In the genomic region with DNA sequence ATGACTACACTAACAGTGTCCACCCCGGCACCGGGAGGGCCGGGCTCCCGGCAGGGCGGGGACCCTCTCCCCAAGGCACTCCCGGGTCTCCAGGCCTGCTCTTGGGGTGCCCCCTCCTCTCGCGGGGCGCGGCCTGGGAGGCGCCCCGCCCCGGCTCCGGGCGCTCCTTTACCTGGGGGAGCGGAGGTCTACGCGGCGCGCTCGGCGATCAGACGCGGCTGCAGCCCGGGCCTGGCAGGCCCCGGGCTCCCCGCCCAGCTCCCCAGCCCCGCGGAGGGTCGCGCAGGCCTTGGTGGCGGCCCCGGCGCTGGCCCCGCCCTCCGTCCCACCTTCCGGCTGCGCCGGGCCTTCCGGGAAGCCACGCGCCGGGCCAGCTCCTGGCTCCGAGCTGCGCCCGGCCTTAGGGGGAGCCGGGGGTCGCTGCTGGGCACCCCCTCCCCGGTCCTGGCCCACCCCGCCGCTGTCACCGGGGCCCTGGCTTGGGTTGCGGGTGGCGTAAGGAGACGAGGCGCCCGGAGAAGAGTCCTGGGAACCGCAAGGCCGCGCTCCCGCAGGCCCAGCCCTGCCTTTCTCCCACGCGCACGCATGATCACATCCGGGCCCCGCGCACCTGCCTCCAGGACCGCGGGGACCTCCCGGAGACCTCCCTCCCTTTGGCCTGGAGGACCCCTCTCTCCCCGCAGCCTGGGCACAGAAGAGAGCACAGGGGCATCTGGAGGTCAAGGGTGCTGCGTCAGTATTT, we compare ENCODE assay signal across 8 cellular contexts. TPM values are rescaled to one million over a fixed set of nuclear protein-coding genes. Genes with fewer than 3 reads are reported as not detected.
DNase-seq lines count a peak whose midpoint lies in the region; ATAC-seq and TF ChIP-seq lines count a peak whose summit lies in the region.

Gene C19orf12 (minus strand): TSS at position 309 of the 742 bp plus-strand sequence. CDS start 6,848 bp downstream, outside the sequence.

- no peak for TF ChIP-seq CTCF in CD8-positive, alpha-beta T cell (IDR thresholded peaks at IDR 0.05)
- peak in 1 of 6 experiments; percentile 3 for TF ChIP-seq CTCF in thyroid gland (IDR thresholded peaks at IDR 0.05)

- H3K14ac ChIP-seq in neuronal stem cell (ENCODE audit: low read length), result peak within 1 kb of the TSS; percentile 84

- peak within 1 kb of the TSS; percentile 44 for H2BK120ac ChIP-seq in neuronal stem cell (ENCODE audit: low read depth, low read length)

- peak within 1 kb of the TSS; percentile 96 for H4K8ac ChIP-seq in neuronal stem cell (ENCODE audit: low read depth, low read length)

- H3K4me2 ChIP-seq in neuronal stem cell (ENCODE audit: insufficient read depth, low read length, poor library complexity, severe bottlenecking), result peak within 1 kb of the TSS; percentile 81

- H3K27me3 Mint-ChIP-seq in CD8-positive, alpha-beta T cell (ENCODE audit: low read depth), result no peaks in the 10 kb centered on the region

- H3K23ac ChIP-seq in neuronal stem cell (ENCODE audit: low read depth, low read length, poor library complexity), result peak within 1 kb of the TSS; percentile 95

- peak within 1 kb of the TSS; percentile 99 for H3K27ac ChIP-seq in CD8-positive, alpha-beta T cell (ENCODE audit: low read depth, low read length)
- H3K27ac ChIP-seq in neuronal stem cell (replicated peaks; ENCODE audit: low read length) (no peak within 1 kb of the TSS), thyroid gland (peak within 1 kb of the TSS; percentile 84 to 91 (median 85))

- no peaks in the 10 kb centered on the region for H3K9me3 ChIP-seq in CD8-positive, alpha-beta T cell (ENCODE audit: low read length)
- H3K9me3 ChIP-seq in neuronal stem cell (replicated peaks in 1 of 2; ENCODE audit: control insufficient read depth in 2 of 2, insufficient read depth in 1 of 2, low read depth in 1 of 2, low read length in 2 of 2) (no peaks in the 10 kb centered on the region), thyroid gland (no peaks in the 10 kb centered on the region)

- CTCF ChIA-PET in CD8-positive, alpha-beta T cell (lab: Charles Lee), result interaction anchor here (1.2 to 19.9 kb wide), 13 partner anchors 10 to 107 kb away, joined by 3 to 371 read pairs (median 21); partner anchors contain the start of genes PLEKHF1 and POP4

- POLR2A ChIA-PET in CD8-positive, alpha-beta T cell (lab: Charles Lee), result interaction anchor here (1.0 to 6.8 kb wide), 11 partner anchors 9 to 130 kb away, joined by 3 to 88 read pairs (median 6); partner anchors contain the start of genes PLEKHF1 and POP4

- peak; percentile 34 to 82 for TF ChIP-seq POLR2A in thyroid gland (IDR thresholded peaks at IDR 0.05)

- H2BK12ac ChIP-seq in neuronal stem cell (ENCODE audit: low read length), result peak within 1 kb of the TSS; percentile 58

- no peaks in the 10 kb centered on the region for H3K36me3 ChIP-seq in CD8-positive, alpha-beta T cell (ENCODE audit: insufficient read depth, low read length)
- H3K36me3 ChIP-seq in neuronal stem cell (replicated peaks in 1 of 2; ENCODE audit: control insufficient read depth in 2 of 2, insufficient read depth in 2 of 2, low read length in 2 of 2) (peaks cover 2 to 6% of the 10 kb centered on the region in 2 donors), thyroid gland (no peaks in the 10 kb centered on the region)

- intact Hi-C loops in CD8-positive, alpha-beta T cell (cut with DNase I, micrococcal nuclease), result loop anchor here (1.0 to 10.0 kb wide), 5 partner anchors 42 to 503 kb away; partner anchors contain the start of genes UQCRFS1 (in 2 of the 2) and URI1 (in 1 of the 2)
- intact Hi-C loops in thyroid gland (cut with DNase I), result loop anchor here (5.0 to 10.0 kb wide), 2 partner anchors 50 to 103 kb away; partner anchors contain the start of gene PLEKHF1

- peak within 1 kb of the TSS; percentile 86 for H3K4me3 Mint-ChIP-seq in CD8-positive, alpha-beta T cell

- no CpG with 5 or more reads among the region's 72 CpGs for WGBS in neuronal stem cell (ENCODE audit: extremely low coverage in 2 of 2, insufficient read length in 2 of 2, insufficient replicate concordance in 1 of 2), 2 donors
- 0% methylated on average over 1 of the region's 72 CpGs for WGBS in thyroid gland, 2 donors

- peak within 1 kb of the TSS; percentile 88 for H3K4me3 ChIP-seq in CD8-positive, alpha-beta T cell (ENCODE audit: low read depth, low read length)
- peak within 1 kb of the TSS; percentile 63 to 96 for H3K4me3 ChIP-seq in neuronal stem cell (ENCODE audit: low read length in 2 of 2)
- H3K4me3 ChIP-seq in thyroid gland (replicated peaks in 1 of 3), result peak within 1 kb of the TSS; percentile 80 to 89 (median 84)

- H3K9ac ChIP-seq in neuronal stem cell (ENCODE audit: low read depth, low read length, poor library complexity), result peak within 1 kb of the TSS; percentile 95

- H2AFZ ChIP-seq in neuronal stem cell (ENCODE audit: low read length), result peak within 1 kb of the TSS; percentile 91

- ATAC-seq in CD8-positive, alpha-beta T cell, result peak; percentile 54
- peak; percentile 65 for ATAC-seq in GM19395 (IDR thresholded peaks at IDR 0.05; ENCODE audit: unreplicated experiment)
- peak; percentile 63 for ATAC-seq in HG03520 (IDR thresholded peaks at IDR 0.05; ENCODE audit: unreplicated experiment)

- no peak within 1 kb of the TSS for H2BK15ac ChIP-seq in neuronal stem cell (ENCODE audit: low read length)

- peak within 1 kb of the TSS; percentile 96 for H3K18ac ChIP-seq in neuronal stem cell (ENCODE audit: low read length)

- peaks cover 53% of the 10 kb centered on the region for H3K4me1 Mint-ChIP-seq in CD8-positive, alpha-beta T cell (ENCODE audit: low read depth)

- peak within 1 kb of the TSS; percentile 84 for H3K4ac ChIP-seq in neuronal stem cell (ENCODE audit: low read length)

- no peak within 1 kb of the TSS for H4K91ac ChIP-seq in neuronal stem cell (ENCODE audit: low read depth, low read length, poor library complexity)

- peak within 1 kb of the TSS; percentile 97 for H3K27ac Mint-ChIP-seq in CD8-positive, alpha-beta T cell

- peak; percentile 21 to 78 (median 46) for DNase-seq in CD8-positive, alpha-beta T cell
- DNase-seq in RPMI7951 (ENCODE audit: low read depth) (peak; percentile 50), germinal center (ENCODE audit: low spot score) (peak; percentile 68), neuronal stem cell (ENCODE audit: low spot score) (peak; percentile 40), thyroid gland (peak; percentile 72 to 77)
- DNase-seq in activated naive CD4-positive, alpha-beta T cell (lab: John Stamatoyannopoulos, UW), result peak in 3 of 4 experiments; percentile 26 to 62 (median 48)

- peaks cover 54% of the 10 kb centered on the region for H3K4me1 ChIP-seq in CD8-positive, alpha-beta T cell (ENCODE audit: insufficient read depth, low read length)
- H3K4me1 ChIP-seq in neuronal stem cell (ENCODE audit: control insufficient read depth in 2 of 2, insufficient read depth in 1 of 2, low read depth in 1 of 2, low read length in 2 of 2), result peaks cover 5 to 6% of the 10 kb centered on the region in 2 donors
- H3K4me1 ChIP-seq in thyroid gland, result peaks cover 17 to 22% of the 10 kb centered on the region in 2 donors

- peaks cover 10% of the 10 kb centered on the region for H3K79me1 ChIP-seq in neuronal stem cell (ENCODE audit: low read depth, low read length)

- H2AK5ac ChIP-seq in neuronal stem cell (ENCODE audit: low read depth, low read length), result peak within 1 kb of the TSS; percentile 95

- H3K9me3 Mint-ChIP-seq in CD8-positive, alpha-beta T cell, result no peaks in the 10 kb centered on the region

- peaks cover 3% of the 10 kb centered on the region for H3K36me3 Mint-ChIP-seq in CD8-positive, alpha-beta T cell

- no peaks in the 10 kb centered on the region for H3K27me3 ChIP-seq in CD8-positive, alpha-beta T cell (ENCODE audit: insufficient read depth, low read length)
- H3K27me3 ChIP-seq in neuronal stem cell (ENCODE audit: control insufficient read depth in 3 of 3, insufficient read depth in 3 of 3, low read depth in 1 of 3, low read length in 3 of 3), result no peaks in the 10 kb centered on the region
- no peaks in the 10 kb centered on the region for H3K27me3 ChIP-seq in thyroid gland

- peak within 1 kb of the TSS; percentile 87 for H2BK5ac ChIP-seq in neuronal stem cell (ENCODE audit: low read length)

RNA-seq across cellular contexts. Expression of gene C19orf12, which starts in this region (rescaled TPM):
- total RNA-seq in CD8-positive, alpha-beta T cell, result 1 to 10 TPM; 7.0 to 8.9 TPM
- 32.8 and 33.0 TPM in 2 replicates for total RNA-seq in RPMI7951 (2014; rRNA removed; shearing (Covaris generic))
- polyA plus RNA-seq in neuronal stem cell (2013, experiment 1 of 2), result 20.8 TPM
- 20.7 TPM for polyA plus RNA-seq in neuronal stem cell (2013, experiment 2 of 2)
- total RNA-seq in thyroid gland, result 10 to 100 TPM; 24.4 to 34.0 (median 31.9) TPM
